Comparison of ENCODE assay signal across 1 cellular context in the genomic region with DNA sequence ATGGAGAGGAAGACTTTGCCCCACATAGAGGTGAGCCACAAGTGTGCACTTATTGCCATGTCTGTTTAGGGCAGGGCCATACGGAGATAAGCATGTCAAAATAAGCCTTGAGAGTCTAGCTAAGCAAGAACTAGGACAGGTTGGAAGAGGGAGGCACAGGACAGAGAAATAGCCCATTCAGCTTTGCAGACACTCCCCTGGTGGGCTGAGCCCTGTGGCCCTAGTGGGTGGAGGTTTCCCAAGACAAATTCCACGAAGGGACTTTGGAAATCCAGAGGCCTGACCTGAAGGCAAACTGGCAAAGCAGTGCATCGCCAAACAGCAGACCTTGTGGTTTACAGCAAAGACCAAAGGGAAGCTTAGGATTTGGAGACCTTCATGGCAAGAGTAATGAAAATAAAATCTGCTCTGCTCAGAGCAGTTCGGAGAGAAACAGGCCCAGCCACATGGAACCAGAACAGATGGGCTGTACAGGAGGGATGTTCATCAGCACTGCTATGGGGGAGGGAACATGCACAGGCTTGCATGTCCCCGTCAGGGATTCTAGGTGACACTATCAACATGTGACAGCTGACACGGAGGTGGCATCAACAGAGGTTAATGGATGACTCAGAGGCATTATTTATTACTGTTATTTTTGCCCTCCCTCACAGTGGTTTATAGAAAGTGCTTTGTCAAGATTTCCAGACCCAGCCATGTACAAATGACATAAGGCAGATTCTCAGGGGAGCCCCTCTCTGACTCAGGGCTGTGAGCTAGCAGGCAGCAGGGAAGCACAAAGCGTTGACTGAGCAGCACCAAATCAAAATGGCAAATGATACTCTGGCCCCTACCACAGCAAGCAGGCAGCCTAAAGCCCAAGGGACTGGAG.
A peak's percentile ranks its signal among the peaks of the same experiment; 100 is the strongest.
TF ChIP-seq lines count a peak whose summit lies in the region.

No MANE protein-coding gene starts in this region.

TF ChIP-seq in K562, 482 proteins besides CTCF, POLR2A, EP300 and RAD21 (continued from another document and continues in another):
- no peak for TF ChIP-seq U2AF1 (optimal IDR thresholded peaks at IDR 0.05; ENCODE audit: low read depth, low read length)
- TF ChIP-seq CCNT2 (IDR thresholded peaks at IDR 0.05; ENCODE audit: borderline replicate concordance, extremely low read depth, insufficient read length, low read depth, low read length) = peak; percentile 14
- no peak for TF ChIP-seq SPI1 (IDR thresholded peaks at IDR 0.05; ENCODE audit: borderline replicate concordance, low read depth, low read length)
- TF ChIP-seq KAT8 (IDR thresholded peaks at IDR 0.05; ENCODE audit: low read depth) = no peak
- TF ChIP-seq SRSF1 (IDR thresholded peaks at IDR 0.05; ENCODE audit: low read depth, low read length) = no peak
- no peak for TF ChIP-seq ZNF589 (CRISPR knock-in tag; IDR thresholded peaks at IDR 0.05; ENCODE audit: low read depth)
- TF ChIP-seq HDAC2 (IDR thresholded peaks at IDR 0.05) = 0 out of 2 replicates have a peak, but pooled peaks have one; percentile 39
- no peak for TF ChIP-seq ZNF224 (CRISPR knock-in tag; IDR thresholded peaks at IDR 0.05)
- peak; percentile 76 for TF ChIP-seq MAFK (IDR thresholded peaks at IDR 0.05; ENCODE audit: low read length)
- TF ChIP-seq, protein P1, sequence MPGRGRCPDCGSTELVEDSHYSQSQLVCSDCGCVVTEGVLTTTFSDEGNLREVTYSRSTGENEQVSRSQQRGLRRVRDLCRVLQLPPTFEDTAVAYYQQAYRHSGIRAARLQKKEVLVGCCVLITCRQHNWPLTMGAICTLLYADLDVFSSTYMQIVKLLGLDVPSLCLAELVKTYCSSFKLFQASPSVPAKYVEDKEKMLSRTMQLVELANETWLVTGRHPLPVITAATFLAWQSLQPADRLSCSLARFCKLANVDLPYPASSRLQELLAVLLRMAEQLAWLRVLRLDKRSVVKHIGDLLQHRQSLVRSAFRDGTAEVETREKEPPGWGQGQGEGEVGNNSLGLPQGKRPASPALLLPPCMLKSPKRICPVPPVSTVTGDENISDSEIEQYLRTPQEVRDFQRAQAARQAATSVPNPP (IDR thresholded peaks at IDR 0.05; ENCODE audit: borderline replicate concordance, insufficient read depth, insufficient read length) = no peak
- no peak for TF ChIP-seq HDAC3 (IDR thresholded peaks at IDR 0.05; ENCODE audit: borderline replicate concordance, partially characterized antibody)
- 0 out of 2 replicates have a peak, but pooled peaks have one; percentile 58 for TF ChIP-seq ZNF584 (CRISPR knock-in tag; IDR thresholded peaks at IDR 0.05; ENCODE audit: low read depth)
- TF ChIP-seq, protein P2, sequence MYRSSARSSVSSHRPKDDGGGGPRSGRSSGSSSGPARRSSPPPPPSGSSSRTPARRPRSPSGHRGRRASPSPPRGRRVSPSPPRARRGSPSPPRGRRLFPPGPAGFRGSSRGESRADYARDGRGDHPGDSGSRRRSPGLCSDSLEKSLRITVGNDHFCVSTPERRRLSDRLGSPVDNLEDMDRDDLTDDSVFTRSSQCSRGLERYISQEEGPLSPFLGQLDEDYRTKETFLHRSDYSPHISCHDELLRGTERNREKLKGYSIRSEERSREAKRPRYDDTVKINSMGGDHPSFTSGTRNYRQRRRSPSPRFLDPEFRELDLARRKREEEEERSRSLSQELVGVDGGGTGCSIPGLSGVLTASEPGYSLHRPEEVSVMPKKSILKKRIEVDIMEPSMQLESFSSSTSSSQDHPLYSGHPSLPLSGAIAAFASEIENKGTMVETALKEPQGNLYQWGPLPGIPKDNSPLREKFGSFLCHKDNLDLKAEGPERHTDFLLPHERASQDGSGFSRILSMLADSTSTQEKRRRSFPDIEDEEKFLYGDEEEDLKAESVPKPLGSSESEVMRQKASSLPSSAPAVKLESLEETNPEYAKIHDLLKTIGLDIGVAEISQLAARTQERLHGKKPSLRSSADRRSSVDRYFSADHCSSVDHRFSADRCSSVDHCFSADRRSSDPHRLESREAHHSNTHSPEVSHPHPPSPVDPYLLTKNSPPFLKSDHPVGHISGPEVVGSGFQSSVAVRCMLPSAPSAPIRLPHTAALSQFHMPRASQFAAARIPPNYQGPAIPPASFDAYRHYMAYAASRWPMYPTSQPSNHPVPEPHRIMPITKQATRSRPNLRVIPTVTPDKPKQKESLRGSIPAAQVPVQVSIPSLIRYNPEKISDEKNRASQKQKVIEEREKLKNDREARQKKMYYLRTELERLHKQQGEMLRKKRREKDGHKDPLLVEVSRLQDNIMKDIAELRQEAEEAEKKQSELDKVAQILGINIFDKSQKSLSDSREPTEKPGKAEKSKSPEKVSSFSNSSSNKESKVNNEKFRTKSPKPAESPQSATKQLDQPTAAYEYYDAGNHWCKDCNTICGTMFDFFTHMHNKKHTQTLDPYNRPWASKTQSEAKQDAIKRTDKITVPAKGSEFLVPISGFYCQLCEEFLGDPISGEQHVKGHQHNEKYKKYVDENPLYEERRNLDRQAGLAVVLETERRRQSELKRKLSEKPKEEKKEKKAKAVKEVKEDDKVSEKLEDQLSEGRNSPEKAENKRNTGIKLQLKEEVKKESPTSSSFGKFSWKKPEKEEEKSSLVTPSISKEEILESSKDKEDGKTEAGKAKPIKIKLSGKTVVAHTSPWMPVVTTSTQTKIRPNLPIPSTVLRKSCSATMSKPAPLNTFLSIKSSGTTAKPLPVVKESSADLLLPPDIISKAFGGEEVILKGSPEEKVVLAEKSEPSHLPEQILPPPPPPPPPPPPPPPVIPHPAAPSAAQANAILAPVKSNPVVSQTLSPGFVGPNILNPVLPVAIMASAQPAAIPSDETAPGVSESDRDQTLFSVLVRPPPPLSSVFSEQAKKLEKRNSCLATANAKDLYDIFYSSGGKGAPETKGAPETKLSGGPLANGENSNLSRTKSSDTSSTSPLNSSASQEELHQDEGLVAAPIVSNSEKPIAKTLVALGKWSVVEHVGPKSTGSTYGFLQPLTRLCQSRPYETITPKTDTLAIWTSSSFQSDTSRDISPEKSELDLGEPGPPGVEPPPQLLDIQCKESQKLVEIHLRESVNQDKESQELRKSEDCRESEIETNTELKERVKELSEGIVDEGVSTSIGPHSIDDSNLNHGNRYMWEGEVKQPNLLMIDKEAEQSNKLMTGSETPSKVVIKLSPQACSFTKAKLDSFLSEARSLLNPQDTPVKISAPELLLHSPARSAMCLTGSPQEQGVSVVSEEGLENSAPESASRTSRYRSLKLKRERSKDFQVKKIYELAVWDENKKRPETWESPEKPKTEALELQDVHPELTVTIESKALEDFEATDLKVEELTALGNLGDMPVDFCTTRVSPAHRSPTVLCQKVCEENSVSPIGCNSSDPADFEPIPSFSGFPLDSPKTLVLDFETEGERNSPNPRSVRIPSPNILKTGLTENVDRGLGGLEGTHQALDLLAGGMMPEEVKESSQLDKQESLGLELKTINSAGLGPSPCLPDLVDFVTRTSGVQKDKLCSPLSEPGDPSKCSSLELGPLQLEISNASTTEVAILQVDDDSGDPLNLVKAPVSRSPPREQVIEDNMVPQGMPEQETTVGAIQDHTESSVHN (IDR thresholded peaks at IDR 0.05; ENCODE audit: borderline replicate concordance in 1 of 2, low read depth in 1 of 2) = peak in 1 of 2 experiments; percentile 86; a peak in 2 of 4 replicates
- no peak for TF ChIP-seq KLF10 (CRISPR knock-in tag; IDR thresholded peaks at IDR 0.05)
- no peak for TF ChIP-seq ZNF696 (CRISPR knock-in tag; conservative IDR thresholded peaks at IDR 0.05)
- no peak for TF ChIP-seq NFYB (IDR thresholded peaks at IDR 0.05; ENCODE audit: extremely low read depth, insufficient read length)
- no peak for TF ChIP-seq ZNF717 (CRISPR knock-in tag; IDR thresholded peaks at IDR 0.05)
- no peak for TF ChIP-seq ZBTB17 (CRISPR knock-in tag; IDR thresholded peaks at IDR 0.05)
- TF ChIP-seq SMAD3 (CRISPR knock-in tag; conservative IDR thresholded peaks at IDR 0.05) = no peak
- TF ChIP-seq HMGN3 (IDR thresholded peaks at IDR 0.05; ENCODE audit: borderline replicate concordance, extremely low read depth, insufficient read length, low read depth, low read length) = no peak
- TF ChIP-seq, protein P3, sequence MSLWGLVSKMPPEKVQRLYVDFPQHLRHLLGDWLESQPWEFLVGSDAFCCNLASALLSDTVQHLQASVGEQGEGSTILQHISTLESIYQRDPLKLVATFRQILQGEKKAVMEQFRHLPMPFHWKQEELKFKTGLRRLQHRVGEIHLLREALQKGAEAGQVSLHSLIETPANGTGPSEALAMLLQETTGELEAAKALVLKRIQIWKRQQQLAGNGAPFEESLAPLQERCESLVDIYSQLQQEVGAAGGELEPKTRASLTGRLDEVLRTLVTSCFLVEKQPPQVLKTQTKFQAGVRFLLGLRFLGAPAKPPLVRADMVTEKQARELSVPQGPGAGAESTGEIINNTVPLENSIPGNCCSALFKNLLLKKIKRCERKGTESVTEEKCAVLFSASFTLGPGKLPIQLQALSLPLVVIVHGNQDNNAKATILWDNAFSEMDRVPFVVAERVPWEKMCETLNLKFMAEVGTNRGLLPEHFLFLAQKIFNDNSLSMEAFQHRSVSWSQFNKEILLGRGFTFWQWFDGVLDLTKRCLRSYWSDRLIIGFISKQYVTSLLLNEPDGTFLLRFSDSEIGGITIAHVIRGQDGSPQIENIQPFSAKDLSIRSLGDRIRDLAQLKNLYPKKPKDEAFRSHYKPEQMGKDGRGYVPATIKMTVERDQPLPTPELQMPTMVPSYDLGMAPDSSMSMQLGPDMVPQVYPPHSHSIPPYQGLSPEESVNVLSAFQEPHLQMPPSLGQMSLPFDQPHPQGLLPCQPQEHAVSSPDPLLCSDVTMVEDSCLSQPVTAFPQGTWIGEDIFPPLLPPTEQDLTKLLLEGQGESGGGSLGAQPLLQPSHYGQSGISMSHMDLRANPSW (CRISPR knock-in tag; IDR thresholded peaks at IDR 0.05) = no peak
- TF ChIP-seq DIDO1 (tag; IDR thresholded peaks at IDR 0.05; ENCODE audit: low read depth) = no peak
- TF ChIP-seq, protein P4, sequence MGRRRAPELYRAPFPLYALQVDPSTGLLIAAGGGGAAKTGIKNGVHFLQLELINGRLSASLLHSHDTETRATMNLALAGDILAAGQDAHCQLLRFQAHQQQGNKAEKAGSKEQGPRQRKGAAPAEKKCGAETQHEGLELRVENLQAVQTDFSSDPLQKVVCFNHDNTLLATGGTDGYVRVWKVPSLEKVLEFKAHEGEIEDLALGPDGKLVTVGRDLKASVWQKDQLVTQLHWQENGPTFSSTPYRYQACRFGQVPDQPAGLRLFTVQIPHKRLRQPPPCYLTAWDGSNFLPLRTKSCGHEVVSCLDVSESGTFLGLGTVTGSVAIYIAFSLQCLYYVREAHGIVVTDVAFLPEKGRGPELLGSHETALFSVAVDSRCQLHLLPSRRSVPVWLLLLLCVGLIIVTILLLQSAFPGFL (CRISPR knock-in tag; IDR thresholded peaks at IDR 0.05) = no peak
- TF ChIP-seq HNRNPH1 (optimal IDR thresholded peaks at IDR 0.05; ENCODE audit: low read depth, low read length) = no peak
- no peak for TF ChIP-seq CC2D1A (IDR thresholded peaks at IDR 0.05)
- TF ChIP-seq JUNB (CRISPR knock-in tag; conservative IDR thresholded peaks at IDR 0.05) = peak; percentile 51; the same call in 1 of the 2 replicates
- TF ChIP-seq GATA2 (CRISPR knock-in tag; IDR thresholded peaks at IDR 0.05) = no peak
- no peak; the same call in 1 of the 2 replicates for TF ChIP-seq NBN (IDR thresholded peaks at IDR 0.05; ENCODE audit: low read depth)
- no peak for TF ChIP-seq KLF1 (tag; IDR thresholded peaks at IDR 0.05)
- TF ChIP-seq ZNF324 (CRISPR knock-in tag; IDR thresholded peaks at IDR 0.05) = no peak
- no peak for TF ChIP-seq BMI1 (IDR thresholded peaks at IDR 0.05; ENCODE audit: low read length)
- TF ChIP-seq, protein P5, sequence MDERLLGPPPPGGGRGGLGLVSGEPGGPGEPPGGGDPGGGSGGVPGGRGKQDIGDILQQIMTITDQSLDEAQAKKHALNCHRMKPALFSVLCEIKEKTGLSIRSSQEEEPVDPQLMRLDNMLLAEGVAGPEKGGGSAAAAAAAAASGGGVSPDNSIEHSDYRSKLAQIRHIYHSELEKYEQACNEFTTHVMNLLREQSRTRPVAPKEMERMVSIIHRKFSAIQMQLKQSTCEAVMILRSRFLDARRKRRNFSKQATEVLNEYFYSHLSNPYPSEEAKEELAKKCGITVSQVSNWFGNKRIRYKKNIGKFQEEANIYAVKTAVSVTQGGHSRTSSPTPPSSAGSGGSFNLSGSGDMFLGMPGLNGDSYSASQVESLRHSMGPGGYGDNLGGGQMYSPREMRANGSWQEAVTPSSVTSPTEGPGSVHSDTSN (CRISPR knock-in tag; IDR thresholded peaks at IDR 0.05; ENCODE audit: low read depth) = no peak
- TF ChIP-seq, protein P5 (tag; conservative IDR thresholded peaks at IDR 0.05; ENCODE audit: low read depth) = peak; percentile 91
- TF ChIP-seq ZNF282 (CRISPR knock-in tag; IDR thresholded peaks at IDR 0.05) = no peak
- TF ChIP-seq ZNF436 (CRISPR knock-in tag; IDR thresholded peaks at IDR 0.05) = no peak
- no peak for TF ChIP-seq HNRNPK (IDR thresholded peaks at IDR 0.05; ENCODE audit: low read depth, low read length, poor library complexity, severe bottlenecking)
- peak; percentile 62 for TF ChIP-seq MAFG (tag; conservative IDR thresholded peaks at IDR 0.05)
- no peak for TF ChIP-seq SRSF3 (IDR thresholded peaks at IDR 0.05; ENCODE audit: insufficient read depth, low read length)
- TF ChIP-seq ZNF76 (CRISPR knock-in tag; IDR thresholded peaks at IDR 0.05; ENCODE audit: borderline replicate concordance) = 0 out of 2 replicates have a peak, but pooled peaks have one; percentile 18
- TF ChIP-seq SRSF9 (IDR thresholded peaks at IDR 0.05; ENCODE audit: borderline replicate concordance, low read depth, low read length) = no peak
- TF ChIP-seq TAF1 (IDR thresholded peaks at IDR 0.05; ENCODE audit: control insufficient read depth, extremely low read depth, insufficient read depth, low read length, severe bottlenecking) = no peak
- no peak for TF ChIP-seq FOXA3 (CRISPR knock-in tag; conservative IDR thresholded peaks at IDR 0.05 in 1 of 2, IDR thresholded peaks at IDR 0.05 in 1 of 2)
- TF ChIP-seq, protein P6, sequence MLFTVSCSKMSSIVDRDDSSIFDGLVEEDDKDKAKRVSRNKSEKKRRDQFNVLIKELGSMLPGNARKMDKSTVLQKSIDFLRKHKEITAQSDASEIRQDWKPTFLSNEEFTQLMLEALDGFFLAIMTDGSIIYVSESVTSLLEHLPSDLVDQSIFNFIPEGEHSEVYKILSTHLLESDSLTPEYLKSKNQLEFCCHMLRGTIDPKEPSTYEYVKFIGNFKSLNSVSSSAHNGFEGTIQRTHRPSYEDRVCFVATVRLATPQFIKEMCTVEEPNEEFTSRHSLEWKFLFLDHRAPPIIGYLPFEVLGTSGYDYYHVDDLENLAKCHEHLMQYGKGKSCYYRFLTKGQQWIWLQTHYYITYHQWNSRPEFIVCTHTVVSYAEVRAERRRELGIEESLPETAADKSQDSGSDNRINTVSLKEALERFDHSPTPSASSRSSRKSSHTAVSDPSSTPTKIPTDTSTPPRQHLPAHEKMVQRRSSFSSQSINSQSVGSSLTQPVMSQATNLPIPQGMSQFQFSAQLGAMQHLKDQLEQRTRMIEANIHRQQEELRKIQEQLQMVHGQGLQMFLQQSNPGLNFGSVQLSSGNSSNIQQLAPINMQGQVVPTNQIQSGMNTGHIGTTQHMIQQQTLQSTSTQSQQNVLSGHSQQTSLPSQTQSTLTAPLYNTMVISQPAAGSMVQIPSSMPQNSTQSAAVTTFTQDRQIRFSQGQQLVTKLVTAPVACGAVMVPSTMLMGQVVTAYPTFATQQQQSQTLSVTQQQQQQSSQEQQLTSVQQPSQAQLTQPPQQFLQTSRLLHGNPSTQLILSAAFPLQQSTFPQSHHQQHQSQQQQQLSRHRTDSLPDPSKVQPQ (CRISPR knock-in tag; IDR thresholded peaks at IDR 0.05; ENCODE audit: borderline replicate concordance) = no peak
